Comparison of ENCODE assay signal across 8 cellular contexts in genomic region chr1:156704930-156705320, GRCh38. TPM values are rescaled to one million over a fixed set of nuclear protein-coding genes. Genes with fewer than 3 reads are reported as not detected.
DNase-seq lines count a peak whose midpoint lies in the region; ATAC-seq and TF ChIP-seq lines count a peak whose summit lies in the region.

No MANE protein-coding gene starts in this region.

- peak overlapping the region; percentile 83 for H2AFZ ChIP-seq in PC-3 (ENCODE audit: low read length)

- H3K4me1 ChIP-seq in PC-3 (ENCODE audit: insufficient read depth, low read length), result peaks cover 50% of the 10 kb centered on the region
- peaks cover 19 to 28% of the 10 kb centered on the region in 2 donors for H3K4me1 ChIP-seq in left lung

- TF ChIP-seq CTCF in PC-3 (conservative IDR thresholded peaks at IDR 0.05; ENCODE audit: low read depth, low read length) (no peak), brain microvascular endothelial cell (IDR thresholded peaks at IDR 0.05; ENCODE audit: low read depth, low read length, missing control alignments) (no peak), left lung (IDR thresholded peaks at IDR 0.05) (no peak)

- H4K20me1 ChIP-seq in PC-3 (ENCODE audit: low read length), result no peaks in the 10 kb centered on the region

- in situ Hi-C loops in brain microvascular endothelial cell (cut with HindIII; ENCODE audit: low pct_ligation_motif_present, low sequenced_read_pairs), result no loop called here

- POLR2A ChIA-PET in PC-3 (lab: Charles Lee; ENCODE audit: unreplicated experiment), result interaction anchor here (0.6 to 0.7 kb wide), 2 partner anchors 28 to 43 kb away, joined by 3 to 4 read pairs; no protein-coding TSS in a partner anchor

- H3K9me2 ChIP-seq in PC-3 (replicated peaks; ENCODE audit: low read length), result no peaks in the 10 kb centered on the region

- H3K4me1 Mint-ChIP-seq in activated T-helper 2 cell treated with anti-CD3 and anti-CD28 coated beads, Interferon-gamma antibody, Interleukin-2, Interleukin-4, amounts not matched to agents 10 μg/mL and 5 μg/mL and 100 μg/mL, durations not matched to agents 14 hours and 24 hours and 36 hours (ENCODE audit: low read depth), result peaks cover 13% of the 10 kb centered on the region

- intact Hi-C loops in PC-3 (cut with micrococcal nuclease) (loop anchor here (1.0 kb wide), 1 partner anchor 16 kb away; no protein-coding TSS in a partner anchor), left lung (cut with DNase I) (no loop called here)
- intact Hi-C loops in activated T-helper 2 cell treated with anti-CD3 and anti-CD28 coated beads, Interferon-gamma antibody, Interleukin-2, Interleukin-4, amounts not matched to agents 10 μg/mL and 5 μg/mL and 100 μg/mL, durations not matched to agents 14 hours and 24 hours and 36 hours (cut with micrococcal nuclease), result loop anchor here (1.0 kb wide), 1 partner anchor 45 kb away; no protein-coding TSS in a partner anchor

- no peaks in the 10 kb centered on the region; the same call in 1 of the 2 replicates for H3K36me3 ChIP-seq in PC-3 (ENCODE audit: low read depth, low read length)
- no peaks in the 10 kb centered on the region for H3K36me3 ChIP-seq in brain microvascular endothelial cell (replicated peaks)
- H3K36me3 ChIP-seq in left lung, result no peaks in the 10 kb centered on the region

- DNase-seq in DMS53 treated with DMSO at 0.1 percent for 48 hours (lab: John Stamatoyannopoulos, UW; ENCODE audit: unreplicated experiment), result peak; percentile 44
- peak; percentile 93 for DNase-seq in PC-3
- peak; percentile 40 for DNase-seq in brain microvascular endothelial cell
- peak in 1 of 2 donors; percentile 48 for DNase-seq in left lung
- peak; percentile 31 for DNase-seq in stimulated activated CD8-positive, alpha-beta memory T cell treated with anti-CD3 and anti-CD28 coated beads, Interleukin-4, amount 100 ng/mL, for 24 hours (ENCODE audit: low read depth)
- DNase-seq in epidermal melanocyte (ENCODE audit: insufficient read length, low spot score), result no peak
- DNase-seq in activated T-helper 2 cell treated with anti-CD3 and anti-CD28 coated beads, Interferon-gamma antibody, Interleukin-2, Interleukin-4, amounts not matched to agents 10 μg/mL and 5 μg/mL and 100 μg/mL, durations not matched to agents 14 hours and 24 hours and 36 hours (ENCODE audit: low spot score), result no peak

- peak overlapping the region; percentile 71 for H3K4me3 ChIP-seq in PC-3 (ENCODE audit: low read length)
- peak overlapping the region; percentile 40 for H3K4me3 ChIP-seq in brain microvascular endothelial cell (ENCODE audit: low read depth, low read length)
- peak overlapping the region; percentile 2 to 27 for H3K4me3 ChIP-seq in left lung

- H3K4me2 ChIP-seq in PC-3 (ENCODE audit: low read length), result peak overlapping the region; percentile 98

- no peaks in the 10 kb centered on the region for H3K27me3 ChIP-seq in PC-3 (ENCODE audit: low read length)
- H3K27me3 ChIP-seq in brain microvascular endothelial cell (replicated peaks), result no peaks in the 10 kb centered on the region
- peaks cover 22 to 83% of the 10 kb centered on the region in 2 donors for H3K27me3 ChIP-seq in left lung

- no peaks in the 10 kb centered on the region for H3K36me3 Mint-ChIP-seq in activated T-helper 2 cell treated with anti-CD3 and anti-CD28 coated beads, Interferon-gamma antibody, Interleukin-2, Interleukin-4, amounts not matched to agents 10 μg/mL and 5 μg/mL and 100 μg/mL, durations not matched to agents 14 hours and 24 hours and 36 hours (ENCODE audit: low read depth)

- CTCF ChIA-PET in PC-3 (lab: Charles Lee), result interaction anchor here (0.7 to 3.7 kb wide), 2 partner anchors 15 to 111 kb away, joined by 3 to 84 read pairs; no protein-coding TSS in a partner anchor

- H3F3A ChIP-seq in PC-3 (ENCODE audit: low read length, unreplicated experiment), result no peaks in the 10 kb centered on the region

- TSS peak; percentile 57 for BruUV-seq in PC-3 (replicated peaks; lab: Mats Ljungman, UMichigan)

- H3K9me3 Mint-ChIP-seq in activated T-helper 2 cell treated with anti-CD3 and anti-CD28 coated beads, Interferon-gamma antibody, Interleukin-2, Interleukin-4, amounts not matched to agents 10 μg/mL and 5 μg/mL and 100 μg/mL, durations not matched to agents 14 hours and 24 hours and 36 hours, result no peaks in the 10 kb centered on the region

- H3K9me3 ChIP-seq in PC-3 (ENCODE audit: low read length) (no peaks in the 10 kb centered on the region), left lung (no peaks in the 10 kb centered on the region)

- peaks cover 52% of the 10 kb centered on the region for H3K27me3 Mint-ChIP-seq in activated T-helper 2 cell treated with anti-CD3 and anti-CD28 coated beads, Interferon-gamma antibody, Interleukin-2, Interleukin-4, amounts not matched to agents 10 μg/mL and 5 μg/mL and 100 μg/mL, durations not matched to agents 14 hours and 24 hours and 36 hours (ENCODE audit: low read depth)

- ATAC-seq in PC-3 (peak; percentile 42), left lung (peak; percentile 43), GM21717 (IDR thresholded peaks at IDR 0.05; ENCODE audit: unreplicated experiment) (no peak)

- peaks cover 17% of the 10 kb centered on the region for H3K79me2 ChIP-seq in PC-3 (ENCODE audit: low read length)

- H3K27ac ChIP-seq in PC-3 (ENCODE audit: low read length) (peak overlapping the region; percentile 48), brain microvascular endothelial cell (no peak overlapping the region), left lung (no peak overlapping the region)

- H3K27ac Mint-ChIP-seq in activated T-helper 2 cell treated with anti-CD3 and anti-CD28 coated beads, Interferon-gamma antibody, Interleukin-2, Interleukin-4, amounts not matched to agents 10 μg/mL and 5 μg/mL and 100 μg/mL, durations not matched to agents 14 hours and 24 hours and 36 hours, result no peak overlapping the region

- H3K4me3 Mint-ChIP-seq in activated T-helper 2 cell treated with anti-CD3 and anti-CD28 coated beads, Interferon-gamma antibody, Interleukin-2, Interleukin-4, amounts not matched to agents 10 μg/mL and 5 μg/mL and 100 μg/mL, durations not matched to agents 14 hours and 24 hours and 36 hours (ENCODE audit: low read depth), result no peak overlapping the region

- peak overlapping the region; percentile 63 for H3K9ac ChIP-seq in PC-3 (ENCODE audit: low read length)

RNA-seq across cellular contexts. Expression of gene CRABP2, which starts 0.5 kb away (rescaled TPM):
- total RNA-seq in PC-3 (2014; rRNA removed) (120 and 150 TPM in 2 replicates), left lung (10 to 100 TPM in 1 of 2 donors, 1 to 10 TPM in 1; 2.7 to 23.3 TPM)
- total RNA-seq in activated T-helper 2 cell treated with anti-CD3 and anti-CD28 coated beads, Interferon-gamma antibody, Interleukin-2, Interleukin-4, amounts not matched to agents 10 μg/mL and 5 μg/mL and 100 μg/mL, durations not matched to agents 14 hours and 24 hours and 36 hours, result 1.0 and 1.1 TPM in 2 replicates

RNA-seq across cellular contexts. Expression of gene METTL25B, which starts 23.3 kb away (rescaled TPM):
- total RNA-seq in PC-3 (2014; rRNA removed), result 10.4 and 14.6 TPM in 2 replicates
- 10 to 100 TPM; 30.6 to 35.3 TPM for total RNA-seq in left lung
- total RNA-seq in activated T-helper 2 cell treated with anti-CD3 and anti-CD28 coated beads, Interferon-gamma antibody, Interleukin-2, Interleukin-4, amounts not matched to agents 10 μg/mL and 5 μg/mL and 100 μg/mL, durations not matched to agents 14 hours and 24 hours and 36 hours, result 37.3 and 45.2 TPM in 2 replicates

RNA-seq across cellular contexts. Expression of gene ISG20L2, which starts 23.6 kb away (rescaled TPM):
- total RNA-seq in PC-3 (2014; rRNA removed) (39.2 and 51.7 TPM in 2 replicates), left lung (10 to 100 TPM; 18.3 to 30.8 TPM)
- total RNA-seq in activated T-helper 2 cell treated with anti-CD3 and anti-CD28 coated beads, Interferon-gamma antibody, Interleukin-2, Interleukin-4, amounts not matched to agents 10 μg/mL and 5 μg/mL and 100 μg/mL, durations not matched to agents 14 hours and 24 hours and 36 hours, result 52.2 and 57.4 TPM in 2 replicates

RNA-seq across cellular contexts. Expression of gene NES, which starts 27.7 kb away (rescaled TPM):
- total RNA-seq in PC-3 (2014; rRNA removed), result 58.2 and 70.0 TPM in 2 replicates
- total RNA-seq in left lung, result 10 to 100 TPM; 56.9 to 58.5 TPM
- total RNA-seq in activated T-helper 2 cell treated with anti-CD3 and anti-CD28 coated beads, Interferon-gamma antibody, Interleukin-2, Interleukin-4, amounts not matched to agents 10 μg/mL and 5 μg/mL and 100 μg/mL, durations not matched to agents 14 hours and 24 hours and 36 hours, result not detected in 2 replicates

RNA-seq across cellular contexts. Expression of gene MRPL24, which starts 36.0 kb away (rescaled TPM):
- total RNA-seq in PC-3 (2014; rRNA removed) (232 and 275 TPM in 2 replicates), left lung (10 to 100 TPM; 42.8 to 62.2 TPM)
- 116 and 124 TPM in 2 replicates for total RNA-seq in activated T-helper 2 cell treated with anti-CD3 and anti-CD28 coated beads, Interferon-gamma antibody, Interleukin-2, Interleukin-4, amounts not matched to agents 10 μg/mL and 5 μg/mL and 100 μg/mL, durations not matched to agents 14 hours and 24 hours and 36 hours

Comparison
In these comparisons a context has a peak if more than half of its experiments do, and no peak if none do; other contexts are left out.
1. DNase-seq: peak in DMS53 treated with DMSO at 0.1 percent for 48 hours (single experiment), PC-3 (single experiment), brain microvascular endothelial cell (single experiment) and stimulated activated CD8-positive, alpha-beta memory T cell treated with anti-CD3 and anti-CD28 coated beads, Interleukin-4, amount 100 ng/mL, for 24 hours (single experiment); none in epidermal melanocyte (single experiment) and activated T-helper 2 cell treated with anti-CD3 and anti-CD28 coated beads, Interferon-gamma antibody, Interleukin-2, Interleukin-4, amounts not matched to agents 10 μg/mL and 5 μg/mL and 100 μg/mL, durations not matched to agents 14 hours and 24 hours and 36 hours (single experiment).
2. H3K4me3 ChIP-seq: peak in every context shown above with its lines; median percentile 71 in PC-3; 40 in brain microvascular endothelial cell; 14 in left lung.
3. intact Hi-C loops: an anchor here in PC-3 (1.0 kb wide) and activated T-helper 2 cell treated with anti-CD3 and anti-CD28 coated beads, Interferon-gamma antibody, Interleukin-2, Interleukin-4, amounts not matched to agents 10 μg/mL and 5 μg/mL and 100 μg/mL, durations not matched to agents 14 hours and 24 hours and 36 hours (1.0 kb wide); none called in left lung.